26 cellular contexts compared by ENCODE assay signal in the genomic region with DNA sequence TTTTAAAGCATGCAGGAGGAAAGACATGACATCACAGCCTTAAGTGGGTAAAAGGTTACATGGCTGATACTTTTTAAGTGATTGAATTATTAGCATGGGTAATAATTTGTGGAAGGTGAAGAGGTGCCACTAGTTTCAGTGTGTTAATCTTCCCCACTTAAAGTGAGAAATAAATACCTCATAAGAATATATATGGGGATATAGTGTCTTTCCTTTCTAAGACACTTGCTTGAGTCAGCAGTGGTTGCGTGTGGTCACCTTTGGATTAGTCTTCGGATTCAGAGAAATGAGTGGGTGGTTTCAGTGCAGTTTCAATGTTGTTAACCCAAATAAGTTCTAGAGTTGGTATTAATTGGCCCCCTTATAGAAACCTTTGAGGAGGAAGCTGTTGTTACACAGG.
DNase-seq lines count a peak whose midpoint lies in the region; ATAC-seq, FAIRE-seq and TF ChIP-seq lines count a peak whose summit lies in the region.
"Had no signal": no experiment of that assay in that cellular context is flagged by ENCODE, and none has a peak within 500 bp of the region (broad histone marks: within the 10 kb centered on the region; RNA-seq: fewer than 3 reads in every experiment).

No MANE protein-coding gene starts in this region.

- no peak overlapping the region for H3K4me3 ChIP-seq in right lobe of liver
- H3K4me3 ChIP-seq: heart left ventricle, spleen had no signal

- FAIRE-seq in RCC 7860 (lab: Jason Lieb, UNC), result peak; percentile 52
- FAIRE-seq: urothelium cell line had no signal

- H3K27me3 ChIP-seq in right lobe of liver, result no peaks in the 10 kb centered on the region
- H3K27me3 ChIP-seq: BE2C, heart left ventricle, spleen had no signal

- H3K27ac Mint-ChIP-seq in stimulated activated memory B cell treated with anti-CD40 and anti-IgM and Interleukin-4, amounts not matched to agents 10 μg/mL and 1 μg/mL and 100 μg/mL, for 72 hours, result no peak overlapping the region
- H3K27ac Mint-ChIP-seq: activated CD4-positive, alpha-beta memory T cell treated with anti-CD3 and anti-CD28 coated beads, Interleukin-2, amount 10 ng/mL, durations not matched to agents 7 days and 5 days; activated naive CD8-positive, alpha-beta T cell treated with anti-CD3 and anti-CD28 coated beads for 36 hours; naive thymus-derived CD4-positive, alpha-beta T cell; stimulated activated effector memory CD8-positive, alpha-beta T cell treated with anti-CD3 and anti-CD28 coated beads, Interleukin-12 subunit alpha, Interleukin-12 subunit beta, amount 100 ng/mL, for 72 hours had no signal

- H3K4me3 Mint-ChIP-seq in stimulated activated memory B cell treated with anti-CD40 and anti-IgM and Interleukin-4, amounts not matched to agents 10 μg/mL and 1 μg/mL and 100 μg/mL, for 72 hours, result no peak overlapping the region
- H3K4me3 Mint-ChIP-seq: activated CD4-positive, alpha-beta memory T cell treated with anti-CD3 and anti-CD28 coated beads, Interleukin-2, amount 10 ng/mL, durations not matched to agents 7 days and 5 days; activated naive CD8-positive, alpha-beta T cell treated with anti-CD3 and anti-CD28 coated beads for 36 hours; naive thymus-derived CD4-positive, alpha-beta T cell; stimulated activated effector memory CD8-positive, alpha-beta T cell treated with anti-CD3 and anti-CD28 coated beads, Interleukin-12 subunit alpha, Interleukin-12 subunit beta, amount 100 ng/mL, for 72 hours had no signal

- no peak for TF ChIP-seq POLR2A in right lobe of liver (IDR thresholded peaks at IDR 0.05)

- H3K9me3 ChIP-seq in right lobe of liver, result no peaks in the 10 kb centered on the region
- H3K9me3 ChIP-seq: BE2C, heart left ventricle, spleen had no signal

- H3K27me3 Mint-ChIP-seq in stimulated activated memory B cell treated with anti-CD40 and anti-IgM and Interleukin-4, amounts not matched to agents 10 μg/mL and 1 μg/mL and 100 μg/mL, for 72 hours, result no peaks in the 10 kb centered on the region
- H3K27me3 Mint-ChIP-seq: activated CD4-positive, alpha-beta memory T cell treated with anti-CD3 and anti-CD28 coated beads, Interleukin-2, amount 10 ng/mL, durations not matched to agents 7 days and 5 days; activated naive CD8-positive, alpha-beta T cell treated with anti-CD3 and anti-CD28 coated beads for 36 hours; naive thymus-derived CD4-positive, alpha-beta T cell had no signal

- H3K27ac ChIP-seq in right lobe of liver, result no peak overlapping the region
- H3K27ac ChIP-seq: heart left ventricle, spleen had no signal

- no peaks in the 10 kb centered on the region for H3K36me3 Mint-ChIP-seq in stimulated activated memory B cell treated with anti-CD40 and anti-IgM and Interleukin-4, amounts not matched to agents 10 μg/mL and 1 μg/mL and 100 μg/mL, for 72 hours
- H3K36me3 Mint-ChIP-seq: activated naive CD8-positive, alpha-beta T cell treated with anti-CD3 and anti-CD28 coated beads for 36 hours; naive thymus-derived CD4-positive, alpha-beta T cell; stimulated activated effector memory CD8-positive, alpha-beta T cell treated with anti-CD3 and anti-CD28 coated beads, Interleukin-12 subunit alpha, Interleukin-12 subunit beta, amount 100 ng/mL, for 72 hours had no signal

- H3K4me1 ChIP-seq in right lobe of liver, result peaks cover 0 to 14% (median 0%) of the 10 kb centered on the region in 4 donors
- H3K4me1 ChIP-seq: BE2C had no signal

- H3K9me3 Mint-ChIP-seq in stimulated activated memory B cell treated with anti-CD40 and anti-IgM and Interleukin-4, amounts not matched to agents 10 μg/mL and 1 μg/mL and 100 μg/mL, for 72 hours, result no peaks in the 10 kb centered on the region
- H3K9me3 Mint-ChIP-seq: activated CD4-positive, alpha-beta memory T cell treated with anti-CD3 and anti-CD28 coated beads, Interleukin-2, amount 10 ng/mL, durations not matched to agents 7 days and 5 days; activated naive CD8-positive, alpha-beta T cell treated with anti-CD3 and anti-CD28 coated beads for 36 hours had no signal

- TF ChIP-seq CTCF in right lobe of liver (IDR thresholded peaks at IDR 0.05), result no peak

- intact Hi-C loops in right lobe of liver (cut with DNase I), result no loop called here

- 81% methylated on average over 2 of the region's 2 CpGs for WGBS in right lobe of liver (ENCODE audit: insufficient coverage, low coverage, low lambda C conversion rate, missing lambda C conversion rate)

- ATAC-seq in GM18511 (IDR thresholded peaks at IDR 0.05; ENCODE audit: unreplicated experiment), result peak; percentile 74
- ATAC-seq in HG02798 (IDR thresholded peaks at IDR 0.05; ENCODE audit: poor library complexity, unreplicated experiment), result peak; percentile 60
- no peak for ATAC-seq in right lobe of liver
- no peak for ATAC-seq in HG03571 (IDR thresholded peaks at IDR 0.05; ENCODE audit: unreplicated experiment)
- ATAC-seq in HG02610 (IDR thresholded peaks at IDR 0.05; ENCODE audit: unreplicated experiment), result no peak
- no peak for ATAC-seq in stimulated activated memory B cell treated with anti-CD40 and anti-IgM and Interleukin-4, amounts not matched to agents 10 μg/mL and 1 μg/mL and 100 μg/mL, for 72 hours
- ATAC-seq: activated CD4-positive, CD25-positive, alpha-beta regulatory T cell treated with anti-CD3 and anti-CD28 coated beads, Interleukin-2, amount 50 U/mL, for 24 hours; heart left ventricle; left colon; naive thymus-derived CD4-positive, alpha-beta T cell; stimulated activated effector memory CD8-positive, alpha-beta T cell treated with anti-CD3 and anti-CD28 coated beads, Interleukin-12 subunit alpha, Interleukin-12 subunit beta, amount 100 ng/mL, for 72 hours had no signal

- H3K4me1 Mint-ChIP-seq in stimulated activated memory B cell treated with anti-CD40 and anti-IgM and Interleukin-4, amounts not matched to agents 10 μg/mL and 1 μg/mL and 100 μg/mL, for 72 hours, result no peaks in the 10 kb centered on the region
- H3K4me1 Mint-ChIP-seq: activated CD4-positive, alpha-beta memory T cell treated with anti-CD3 and anti-CD28 coated beads, Interleukin-2, amount 10 ng/mL, durations not matched to agents 7 days and 5 days; activated naive CD8-positive, alpha-beta T cell treated with anti-CD3 and anti-CD28 coated beads for 36 hours; naive thymus-derived CD4-positive, alpha-beta T cell; stimulated activated effector memory CD8-positive, alpha-beta T cell treated with anti-CD3 and anti-CD28 coated beads, Interleukin-12 subunit alpha, Interleukin-12 subunit beta, amount 100 ng/mL, for 72 hours had no signal

- no peak for DNase-seq in RCC 7860 (ENCODE audit: low spot score)
- DNase-seq in kidney tubule cell (ENCODE audit: low spot score), result peak; percentile 41
- DNase-seq in right lobe of liver, result no peak
- DNase-seq: activated CD4-positive, alpha-beta memory T cell treated with anti-CD3 and anti-CD28 coated beads, Interleukin-2, amount 10 ng/mL, durations not matched to agents 7 days and 5 days; activated naive CD8-positive, alpha-beta T cell treated with anti-CD3 and anti-CD28 coated beads for 36 hours; BE2C; cerebellar nuclear complex; DMS79; effector CD4-positive, alpha-beta T cell; erythroblast; foreskin fibroblast; heart left ventricle; left colon; naive thymus-derived CD4-positive, alpha-beta T cell; NCI-H1105; NCI-H2029 treated with DMSO at 0.1 percent for 48 hours; spleen; stimulated activated CD4-positive, alpha-beta T cell treated with anti-CD3 and anti-CD28 coated beads, Interleukin-2, amount 100 ng/mL, for 48 hours had no signal

- H3K36me3 ChIP-seq in right lobe of liver, result no peaks in the 10 kb centered on the region
- H3K36me3 ChIP-seq: BE2C, heart left ventricle, spleen had no signal

Comparison
In these comparisons a context has a peak if more than half of its experiments do, and no peak if none do; other contexts are left out.
1. ATAC-seq: peak in GM18511 (single experiment) and HG02798 (single experiment); none in right lobe of liver (0 of 4), HG03571 (single experiment), HG02610 (single experiment) and stimulated activated memory B cell treated with anti-CD40 and anti-IgM and Interleukin-4, amounts not matched to agents 10 μg/mL and 1 μg/mL and 100 μg/mL, for 72 hours (single experiment).